1 cellular context compared by ENCODE assay signal in genomic region chr11:65572356-65573043, GRCh38.
TF ChIP-seq lines count a peak whose summit lies in the region.

TSS of gene FAM89B (plus strand) at chr11:65572538. CDS start at chr11:65572670, 132 bp downstream.

TF ChIP-seq in GM12878, 131 proteins besides CTCF, POLR2A, EP300 and RAD21 (continued from another document and continues in another):
- TF ChIP-seq PRDM15 (CRISPR knock-in tag; IDR thresholded peaks at IDR 0.05) (no peak), ZZZ3 (IDR thresholded peaks at IDR 0.05; ENCODE audit: control insufficient read depth, insufficient read length, low read depth) (no peak), POLR2AphosphoS2 (IDR thresholded peaks at IDR 0.05; ENCODE audit: low read depth, low read length) (no peak), ZBED1 (IDR thresholded peaks at IDR 0.05; ENCODE audit: borderline replicate concordance) (no peak), RAD51 (IDR thresholded peaks at IDR 0.05) (no peak), CUX1 (IDR thresholded peaks at IDR 0.05; ENCODE audit: insufficient replicate concordance, low read depth, low read length) (no peak), KAT2A (conservative IDR thresholded peaks at IDR 0.05; ENCODE audit: control insufficient read depth, low read depth, low read length) (no peak), SMARCA5 (IDR thresholded peaks at IDR 0.05) (no peak), BCL3 (IDR thresholded peaks at IDR 0.05; ENCODE audit: borderline replicate concordance, insufficient read depth, low read depth, low read length, poor library complexity, severe bottlenecking) (no peak), ESRRA (IDR thresholded peaks at IDR 0.05; ENCODE audit: low read length) (no peak), CEBPZ (IDR thresholded peaks at IDR 0.05; ENCODE audit: low read depth, low read length) (no peak), ZNF622 (IDR thresholded peaks at IDR 0.05) (no peak), ZNF24 (IDR thresholded peaks at IDR 0.05) (no peak), STAT3 (IDR thresholded peaks at IDR 0.05; ENCODE audit: low read depth, low read length) (no peak), POLR2AphosphoS5 (IDR thresholded peaks at IDR 0.05; ENCODE audit: low read length) (no peak), SUZ12 (IDR thresholded peaks at IDR 0.05; ENCODE audit: unreplicated experiment) (no peak), STAT1 (conservative IDR thresholded peaks at IDR 0.05) (no peak), CEBPB (IDR thresholded peaks at IDR 0.05; ENCODE audit: borderline replicate concordance in 1 of 2, low read depth in 2 of 2, low read length in 2 of 2) (no peak), SPI1 (IDR thresholded peaks at IDR 0.05; ENCODE audit: borderline replicate concordance, insufficient read depth, low read depth, low read length) (no peak), FOXM1 (IDR thresholded peaks at IDR 0.05; ENCODE audit: low read depth, low read length) (no peak), EGR1 (IDR thresholded peaks at IDR 0.05; ENCODE audit: borderline replicate concordance in 1 of 2, low read depth in 2 of 2, low read length in 2 of 2) (no peak), HSF1 (IDR thresholded peaks at IDR 0.05; ENCODE audit: low read depth, low read length) (no peak), NR2C1 (IDR thresholded peaks at IDR 0.05) (no peak), TCF12 (IDR thresholded peaks at IDR 0.05; ENCODE audit: low read depth, low read length) (no peak), BMI1 (IDR thresholded peaks at IDR 0.05; ENCODE audit: borderline replicate concordance) (no peak), SIN3A (IDR thresholded peaks at IDR 0.05; ENCODE audit: low read depth, low read length) (no peak), MAX (IDR thresholded peaks at IDR 0.05; ENCODE audit: low read depth, low read length) (no peak), CREB1 (IDR thresholded peaks at IDR 0.05; ENCODE audit: low read depth) (no peak), CHD4 (IDR thresholded peaks at IDR 0.05) (no peak), ZNF217 (IDR thresholded peaks at IDR 0.05) (no peak), YY1 (IDR thresholded peaks at IDR 0.05; ENCODE audit: low read depth, low read length) (0 out of 2 replicates have a peak, but pooled peaks have one; percentile 16), YBX1 (IDR thresholded peaks at IDR 0.05) (no peak), ZNF687 (IDR thresholded peaks at IDR 0.05) (0 out of 2 replicates have a peak, but pooled peaks have one; percentile 30), BACH1 (IDR thresholded peaks at IDR 0.05; ENCODE audit: borderline replicate concordance) (peak; percentile 84; the same call in 1 of the 2 replicates), GATAD2B (conservative IDR thresholded peaks at IDR 0.05; ENCODE audit: low read depth) (peak; percentile 79), BCLAF1 (IDR thresholded peaks at IDR 0.05) (0 out of 2 replicates have a peak, but pooled peaks have one; percentile 13), IKZF1 (conservative IDR thresholded peaks at IDR 0.05) (peak; percentile 64; the same call in 1 of the 2 replicates), RB1 (IDR thresholded peaks at IDR 0.05; ENCODE audit: borderline replicate concordance) (peak; percentile 53; the same call in 1 of the 2 replicates), FOXK2 (IDR thresholded peaks at IDR 0.05) (no peak)
